Comparison of ENCODE assay signal across 8 cellular contexts in the genomic region with DNA sequence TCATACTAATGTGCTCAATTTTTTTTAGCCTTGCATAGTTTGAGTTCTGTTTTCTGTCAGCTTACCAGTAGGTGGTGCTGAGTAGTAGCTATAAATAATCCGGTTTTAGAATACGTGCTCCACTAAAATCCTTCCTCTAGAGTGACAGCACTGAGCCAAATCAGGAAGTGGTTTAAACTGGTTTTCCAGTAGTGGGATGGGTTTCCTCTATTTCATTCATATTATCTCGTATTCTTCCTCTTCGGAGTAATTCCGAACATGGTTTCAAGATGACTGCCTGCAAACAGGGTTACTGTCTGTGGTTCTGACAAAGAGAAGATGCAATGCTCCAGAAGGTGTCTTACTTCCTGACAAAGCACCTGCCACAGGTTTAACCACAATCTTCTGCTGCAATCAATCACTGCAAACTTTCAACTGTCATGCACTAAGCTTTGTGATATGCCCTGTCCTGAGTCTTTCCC.
A peak's percentile ranks its signal among the peaks of the same experiment; 100 is the strongest.
DNase-seq lines count a peak whose midpoint lies in the region; ATAC-seq, FAIRE-seq and TF ChIP-seq lines count a peak whose summit lies in the region.

No MANE protein-coding gene starts in this region.

- H3K9me3 ChIP-seq in RWPE2 (ENCODE audit: severe bottlenecking) (no peaks in the 10 kb centered on the region), right lobe of liver (no peaks in the 10 kb centered on the region), kidney (ENCODE audit: control insufficient read depth in 1 of 2, low read length in 2 of 2) (peaks cover 0 to 9% of the 10 kb centered on the region in 2 donors)

- FAIRE-seq in kidney (lab: Jason Lieb, UNC), result no peak

- peak; percentile 42 for DNase-seq in COLO829 (ENCODE audit: low spot score)
- DNase-seq in RWPE2 (ENCODE audit: low spot score), result no peak
- DNase-seq in right lobe of liver, result no peak
- no peak for DNase-seq in HuH-7.5 (ENCODE audit: low spot score)
- no peak for DNase-seq in NCI-H1105 treated with DMSO at 0.1 percent for 48 hours (lab: John Stamatoyannopoulos, UW)
- DNase-seq in kidney, result no peak

- H3K9ac ChIP-seq in kidney (ENCODE audit: low read length in 2 of 2), result no peak overlapping the region

- ATAC-seq in GM19328 (IDR thresholded peaks at IDR 0.05; ENCODE audit: unreplicated experiment) (peak; percentile 61), HG03442 (IDR thresholded peaks at IDR 0.05; ENCODE audit: unreplicated experiment) (peak; percentile 82), RWPE2 (ENCODE audit: low read depth) (no peak), right lobe of liver (peak in 2 of 4 donors; percentile 55 to 80)

- TF ChIP-seq CTCF in RWPE2 (IDR thresholded peaks at IDR 0.05; ENCODE audit: poor library complexity, severe bottlenecking) (peak; percentile 45), right lobe of liver (IDR thresholded peaks at IDR 0.05) (peak in 3 of 4 donors; percentile 16 to 43 (median 33)), kidney (IDR thresholded peaks at IDR 0.05; ENCODE audit: borderline replicate concordance, extremely low read depth, insufficient read depth) (no peak)

- intact Hi-C loops in right lobe of liver (cut with DNase I), result no loop called here
- intact Hi-C loops in kidney (cut with DNase I), result no loop called here

- H3K36me3 ChIP-seq in RWPE2 (ENCODE audit: low read depth) (no peaks in the 10 kb centered on the region), right lobe of liver (no peaks in the 10 kb centered on the region), kidney (ENCODE audit: control insufficient read depth in 1 of 2, insufficient read depth in 2 of 2, low read length in 2 of 2) (no peaks in the 10 kb centered on the region)

- no peak for TF ChIP-seq POLR2A in right lobe of liver (IDR thresholded peaks at IDR 0.05)

- H3K27me3 ChIP-seq in RWPE2 (ENCODE audit: insufficient read depth, poor library complexity, severe bottlenecking) (no peaks in the 10 kb centered on the region), right lobe of liver (no peaks in the 10 kb centered on the region)

- H3K27ac ChIP-seq in RWPE2 (ENCODE audit: poor library complexity, severe bottlenecking), result no peak overlapping the region
- H3K27ac ChIP-seq in right lobe of liver, result no peak overlapping the region
- no peak overlapping the region for H3K27ac ChIP-seq in kidney (ENCODE audit: low read depth in 2 of 2, low read length in 2 of 2)

- H3K4me3 ChIP-seq in RWPE2 (ENCODE audit: severe bottlenecking), result no peak overlapping the region
- H3K4me3 ChIP-seq in right lobe of liver, result no peak overlapping the region
- no peak overlapping the region for H3K4me3 ChIP-seq in kidney (ENCODE audit: low read length in 2 of 2)

- 43% methylated on average over 5 of the region's 5 CpGs for WGBS in right lobe of liver (ENCODE audit: insufficient coverage, low coverage, low lambda C conversion rate, missing lambda C conversion rate)

- H3K4me1 ChIP-seq in RWPE2 (ENCODE audit: insufficient read depth, poor library complexity, severe bottlenecking) (no peaks in the 10 kb centered on the region), right lobe of liver (peaks cover 0 to 2% (median 0%) of the 10 kb centered on the region in 4 donors), kidney (ENCODE audit: control insufficient read depth in 1 of 2, insufficient read depth in 1 of 2, low read depth in 1 of 2, low read length in 2 of 2) (no peaks in the 10 kb centered on the region)
